In the genomic region with DNA sequence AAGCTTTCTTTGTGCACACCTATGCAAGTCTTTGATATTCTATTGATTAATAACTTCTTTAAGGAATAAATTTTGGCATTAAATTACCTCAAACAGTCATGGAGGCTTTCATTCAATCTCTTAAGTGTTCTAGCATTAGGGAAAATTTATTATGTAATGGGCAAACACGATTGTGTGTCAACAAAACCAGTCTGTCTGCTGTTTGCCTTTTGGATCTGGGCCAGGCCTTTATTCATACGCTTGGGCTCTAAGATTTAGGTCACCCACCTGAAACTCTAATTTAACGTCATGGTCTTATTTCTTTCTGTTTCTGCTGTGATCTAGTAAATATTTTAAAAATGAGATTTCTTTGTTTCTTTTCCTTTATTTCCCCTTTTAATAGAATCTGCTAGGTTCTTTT, we compare ENCODE assay signal across 23 cellular contexts.
DNase-seq lines count a peak whose midpoint lies in the region; ATAC-seq and TF ChIP-seq lines count a peak whose summit lies in the region.
"Had no signal": no experiment of that assay in that cellular context is flagged by ENCODE, and none has a peak within 500 bp of the region (broad histone marks: within the 10 kb centered on the region; RNA-seq: fewer than 3 reads in every experiment).

No MANE protein-coding gene starts in this region.

- DNase-seq in DMS153 (lab: John Stamatoyannopoulos, UW) (peak; percentile 83), NCI-H1417 treated with DMSO at 0.1 percent for 48 hours (lab: John Stamatoyannopoulos, UW) (peak; percentile 1), NCI-H69 (lab: John Stamatoyannopoulos, UW) (peak; percentile 99), epithelial cell of esophagus (ENCODE audit: low read depth) (peak; percentile 42), coronary artery (ENCODE audit: low spot score) (no peak), cerebellar nuclear complex (lab: John Stamatoyannopoulos, UW) (no peak)
- DNase-seq in stimulated activated naive CD8-positive, alpha-beta T cell treated with anti-CD3 and anti-CD28 coated beads, Interleukin-15, amount 100 ng/mL, for 72 hours = no peak
- DNase-seq: activated naive CD8-positive, alpha-beta T cell treated with anti-CD3 and anti-CD28 coated beads, Interleukin-2, amount 10 ng/mL, durations not matched to agents 7 days and 5 days; dermis blood vessel endothelial cell; erythroblast; gastrocnemius medialis; H7; mesenchymal stem cell; NCI-H2171; psoas muscle; stimulated activated CD4-positive, alpha-beta T cell treated with anti-CD3 and anti-CD28 coated beads, Interleukin-4, amount 100 ng/mL, for 24 hours; SW 1271 had no signal

- no peak overlapping the region for H3K4me3 ChIP-seq in epithelial cell of esophagus (ENCODE audit: low read length)
- no peak overlapping the region for H3K4me3 ChIP-seq in coronary artery
- H3K4me3 ChIP-seq: A549; BLaER1 treated with 17β-estradiol and CSF1 and Interleukin-3, amounts not matched to agents 10 nM and 100 nM; gastrocnemius medialis; psoas muscle; skin epidermis had no signal

- no peak overlapping the region for H3K4me3 Mint-ChIP-seq in stimulated activated naive CD8-positive, alpha-beta T cell treated with anti-CD3 and anti-CD28 coated beads, Interleukin-15, amount 100 ng/mL, for 72 hours
- H3K4me3 Mint-ChIP-seq: activated naive CD8-positive, alpha-beta T cell treated with anti-CD3 and anti-CD28 coated beads, Interleukin-2, amount 10 ng/mL, durations not matched to agents 7 days and 5 days; brain had no signal

- ATAC-seq in stimulated activated naive CD8-positive, alpha-beta T cell treated with anti-CD3 and anti-CD28 coated beads, Interleukin-15, amount 100 ng/mL, for 72 hours = no peak
- ATAC-seq in HG03432 (IDR thresholded peaks at IDR 0.05; ENCODE audit: unreplicated experiment) = no peak
- ATAC-seq: A549, gastrocnemius medialis, psoas muscle had no signal

- H3K27ac ChIP-seq in coronary artery = no peak overlapping the region
- H3K27ac ChIP-seq: A549; BLaER1 treated with 17β-estradiol and CSF1 and Interleukin-3, amounts not matched to agents 10 nM and 100 nM; gastrocnemius medialis; psoas muscle; RWPE1; skin epidermis had no signal

- peaks cover 14 to 21% of the 10 kb centered on the region in 2 donors for H3K9me3 Mint-ChIP-seq in stimulated activated naive CD8-positive, alpha-beta T cell treated with anti-CD3 and anti-CD28 coated beads, Interleukin-15, amount 100 ng/mL, for 72 hours
- H3K9me3 Mint-ChIP-seq: brain had no signal

- TF ChIP-seq CTCF in epithelial cell of esophagus (IDR thresholded peaks at IDR 0.05; ENCODE audit: insufficient read depth, low read depth, low read length, missing control alignments) (no peak), coronary artery (IDR thresholded peaks at IDR 0.05) (no peak)

- H3K27ac Mint-ChIP-seq in stimulated activated naive CD8-positive, alpha-beta T cell treated with anti-CD3 and anti-CD28 coated beads, Interleukin-15, amount 100 ng/mL, for 72 hours = no peak overlapping the region
- H3K27ac Mint-ChIP-seq: activated naive CD8-positive, alpha-beta T cell treated with anti-CD3 and anti-CD28 coated beads, Interleukin-2, amount 10 ng/mL, durations not matched to agents 7 days and 5 days had no signal

- H3K4me1 Mint-ChIP-seq in stimulated activated naive CD8-positive, alpha-beta T cell treated with anti-CD3 and anti-CD28 coated beads, Interleukin-15, amount 100 ng/mL, for 72 hours = no peaks in the 10 kb centered on the region
- H3K4me1 Mint-ChIP-seq: activated naive CD8-positive, alpha-beta T cell treated with anti-CD3 and anti-CD28 coated beads, Interleukin-2, amount 10 ng/mL, durations not matched to agents 7 days and 5 days had no signal

- H3K27me3 Mint-ChIP-seq in stimulated activated naive CD8-positive, alpha-beta T cell treated with anti-CD3 and anti-CD28 coated beads, Interleukin-15, amount 100 ng/mL, for 72 hours = no peaks in the 10 kb centered on the region
- H3K27me3 Mint-ChIP-seq: activated naive CD8-positive, alpha-beta T cell treated with anti-CD3 and anti-CD28 coated beads, Interleukin-2, amount 10 ng/mL, durations not matched to agents 7 days and 5 days had no signal

Comparison
In these comparisons a context has a peak if more than half of its experiments do, and no peak if none do; other contexts are left out.
1. DNase-seq: peak in DMS153 (single experiment), NCI-H1417 treated with DMSO at 0.1 percent for 48 hours (single experiment), NCI-H69 (single experiment) and epithelial cell of esophagus (single experiment); none in stimulated activated naive CD8-positive, alpha-beta T cell treated with anti-CD3 and anti-CD28 coated beads, Interleukin-15, amount 100 ng/mL, for 72 hours (0 of 2), coronary artery (single experiment) and cerebellar nuclear complex (0 of 2).